ENCODE assay signal across 8 cellular contexts in genomic region chr21:45554477-45555175, GRCh38. TPM values are rescaled to one million over a fixed set of nuclear protein-coding genes. Genes with fewer than 3 reads are reported as not detected.
A peak's percentile ranks its signal among the peaks of the same experiment; 100 is the strongest.
DNase-seq lines count a peak whose midpoint lies in the region; ATAC-seq, FAIRE-seq and TF ChIP-seq lines count a peak whose summit lies in the region.

No MANE protein-coding gene starts in this region.

- DNase-seq in NCI-H345 (lab: John Stamatoyannopoulos, UW) (peak; percentile 69), coronary artery (ENCODE audit: low spot score) (no peak), HepG2 (ENCODE audit: low spot score) (peak; percentile 38)
- DNase-seq in activated CD4-positive, alpha-beta T cell treated with anti-CD3 and anti-CD28 coated beads, Interleukin-2, amount 50 U/mL, for 1 hour = peak; percentile 91
- peak; percentile 91 for DNase-seq in stimulated activated CD4-positive, alpha-beta T cell treated with anti-CD3 and anti-CD28 coated beads, Interleukin-4, amount 100 ng/mL, for 1 hour

- H3K4me1 ChIP-seq in ES-I3 (ENCODE audit: insufficient read depth, low read length) (peaks cover 22% of the 10 kb centered on the region), HepG2 (ENCODE audit: insufficient read depth, low read length) (peaks cover 33% of the 10 kb centered on the region)

- H3K79me2 ChIP-seq in HepG2 (ENCODE audit: insufficient read depth, low read length) = no peaks in the 10 kb centered on the region

- no peak overlapping the region for H2AFZ ChIP-seq in HepG2 (ENCODE audit: low read length)

- peaks cover 13 to 52% of the 10 kb centered on the region in 2 experiments for H3K27me3 ChIP-seq in HepG2 (ENCODE audit: control insufficient read depth in 1 of 2, insufficient read depth in 2 of 2, low read length in 2 of 2)

- H3K9ac ChIP-seq in ES-I3 (ENCODE audit: low read depth, low read length) (peak overlapping the region; percentile 61), HepG2 (ENCODE audit: insufficient read depth, low read depth, low read length) (peak overlapping the region; percentile 48)

- peak; percentile 71 for TF ChIP-seq CTCF in coronary artery (IDR thresholded peaks at IDR 0.05)
- TF ChIP-seq CTCF in HepG2 (CRISPR knock-in tag; IDR thresholded peaks at IDR 0.05) = peak; percentile 87

- under 1% methylated on average over 49 of the region's 53 CpGs for WGBS in HepG2 (ENCODE audit: low lambda C conversion rate)

- peak; percentile 57 for TF ChIP-seq RAD21 in HepG2 (CRISPR knock-in tag; IDR thresholded peaks at IDR 0.05)

- ATAC-seq in HG02763 (IDR thresholded peaks at IDR 0.05; ENCODE audit: unreplicated experiment) = peak; percentile 47
- ATAC-seq in HepG2 = peak; percentile 14
- ATAC-seq in GM18519 (IDR thresholded peaks at IDR 0.05; ENCODE audit: low FRiP score, unreplicated experiment) = no peak

- H3K36me3 ChIP-seq in ES-I3 (ENCODE audit: insufficient read depth, low read length) (no peaks in the 10 kb centered on the region), HepG2 (replicated peaks in 1 of 2; ENCODE audit: control insufficient read depth in 1 of 2, insufficient read depth in 2 of 2, low read length in 2 of 2) (no peaks in the 10 kb centered on the region)

- H4K20me1 ChIP-seq in HepG2 (ENCODE audit: insufficient read depth, low read length) = no peaks in the 10 kb centered on the region

- H3K27ac ChIP-seq in coronary artery (peak overlapping the region; percentile 37 to 70), HepG2 (ENCODE audit: extremely low read length, insufficient read depth, low read length) (peak overlapping the region; percentile 8)

- H3K9me3 ChIP-seq in ES-I3 (ENCODE audit: control insufficient read depth, insufficient read depth, low read length) (no peaks in the 10 kb centered on the region), HepG2 (ENCODE audit: low read length) (no peaks in the 10 kb centered on the region)

- no peak for TF ChIP-seq POLR2A in HepG2 (IDR thresholded peaks at IDR 0.05; ENCODE audit: insufficient read depth in 1 of 2, low read depth in 2 of 2, low read length in 2 of 2)

- FAIRE-seq in HepG2 (lab: Jason Lieb, UNC) = no peak

- H3K4me3 ChIP-seq in coronary artery = peak overlapping the region; percentile 72
- H3K4me3 ChIP-seq in HepG2 (replicated peaks in 1 of 3; ENCODE audit: insufficient read depth in 1 of 3, low read depth in 2 of 3, low read length in 3 of 3) = peak overlapping the region; percentile 61 to 71 (median 63)

- intact Hi-C loops in HepG2 (cut with micrococcal nuclease; ENCODE audit: unreplicated experiment) = no loop called here

- peak overlapping the region; percentile 95 for H3K4me2 ChIP-seq in HepG2 (ENCODE audit: low read depth, low read length)

- in situ Hi-C loops in HepG2 (cut with HindIII; ENCODE audit: extremely low pct_ligation_motif_present, low pct_unique_long_range_greater_than_20kb) = loop anchor here (5.0 kb wide), 2 partner anchors 43 to 268 kb away; no protein-coding TSS in a partner anchor

- CTCF ChIA-PET in HepG2 (lab: Yijun Ruan, JAX; ENCODE audit: low intra/inter-chr PET ratio, low total read pairs) = interaction anchor here (2.9 kb wide), 2 partner anchors 41 to 265 kb away, joined by 27 to 36 read pairs; no protein-coding TSS in a partner anchor

- TF ChIP-seq EP300 in HepG2 (IDR thresholded peaks at IDR 0.05; ENCODE audit: low read depth in 2 of 2, low read length in 2 of 2) (no peak), HepG2 (CRISPR knock-in tag; IDR thresholded peaks at IDR 0.05; ENCODE audit: borderline replicate concordance) (no peak)

- BruUV-seq in HepG2 (replicated peaks; lab: Mats Ljungman, UMichigan) = no TSS peak

- POLR2A ChIA-PET in HepG2 (lab: Yijun Ruan, JAX) = interaction anchor here (1.0 kb wide), 1 partner anchor 28 kb away, joined by 3 read pairs; no protein-coding TSS in a partner anchor

TF ChIP-seq in HepG2, 621 proteins besides CTCF, POLR2A, EP300 and RAD21 (continues in another document):
- TF ChIP-seq DMAP1 (CRISPR knock-in tag; IDR thresholded peaks at IDR 0.05) (0 out of 2 replicates have a peak, but pooled peaks have one; percentile 31), ZBTB7B (CRISPR knock-in tag; IDR thresholded peaks at IDR 0.05) (peak; percentile 55; the same call in 1 of the 2 replicates), ZNF124 (CRISPR knock-in tag; IDR thresholded peaks at IDR 0.05) (no peak), NCOR1 (IDR thresholded peaks at IDR 0.05; ENCODE audit: borderline replicate concordance, low read length) (no peak), MXD3 (CRISPR knock-in tag; IDR thresholded peaks at IDR 0.05) (0 out of 2 replicates have a peak, but pooled peaks have one; percentile 24), ZNF556 (CRISPR knock-in tag; IDR thresholded peaks at IDR 0.05; ENCODE audit: borderline replicate concordance) (0 out of 2 replicates have a peak, but pooled peaks have one; percentile 44), ZNF557 (CRISPR knock-in tag; IDR thresholded peaks at IDR 0.05) (no peak), BHLHE40 (IDR thresholded peaks at IDR 0.05; ENCODE audit: low read length) (no peak), KDM3A (CRISPR knock-in tag; IDR thresholded peaks at IDR 0.05; ENCODE audit: low read depth) (0 out of 2 replicates have a peak, but pooled peaks have one; percentile 72), MAX (IDR thresholded peaks at IDR 0.05) (peak; percentile 64; the same call in 1 of the 2 replicates), ZNF883 (CRISPR knock-in tag; IDR thresholded peaks at IDR 0.05; ENCODE audit: not compliant biosample characterization) (peak; percentile 28), FOXK1 (CRISPR knock-in tag; IDR thresholded peaks at IDR 0.05; ENCODE audit: borderline replicate concordance, low read depth) (peak; percentile 54; the same call in 1 of the 2 replicates), NCOA1 (CRISPR knock-in tag; IDR thresholded peaks at IDR 0.05) (no peak), RBM39 (IDR thresholded peaks at IDR 0.05; ENCODE audit: low read depth, low read length, poor library complexity, severe bottlenecking) (no peak), ZNF800 (CRISPR knock-in tag; IDR thresholded peaks at IDR 0.05) (peak; percentile 84), ZC3H4 (CRISPR knock-in tag; IDR thresholded peaks at IDR 0.05; ENCODE audit: borderline replicate concordance) (no peak), MAZ (IDR thresholded peaks at IDR 0.05; ENCODE audit: borderline replicate concordance, low read depth, low read length) (no peak), MAZ (CRISPR knock-in tag; IDR thresholded peaks at IDR 0.05; ENCODE audit: low read depth) (0 out of 2 replicates have a peak, but pooled peaks have one; percentile 47), MED1 (CRISPR knock-in tag; IDR thresholded peaks at IDR 0.05) (peak; percentile 55; the same call in 1 of the 2 replicates), HDAC1 (CRISPR knock-in tag; IDR thresholded peaks at IDR 0.05) (peak; percentile 62; the same call in 1 of the 2 replicates), TBL1XR1 (IDR thresholded peaks at IDR 0.05; ENCODE audit: borderline replicate concordance, low read length, partially characterized antibody) (no peak)

RNA-seq across cellular contexts. Expression of gene SLC19A1, which starts 12.4 kb away (rescaled TPM):
- total RNA-seq in HepG2 (2016; rRNA removed; fragmentation: Illumina TruSeq; extraction: Trizol) = 12.6 and 21.8 TPM in 2 replicates
- total RNA-seq in HepG2 (2016; cell fraction: cytosol; rRNA removed; fragmentation: Illumina TruSeq; extraction: Trizol; ENCODE audit: low read depth) = 4.8 and 5.6 TPM in 2 replicates
- 11.0 and 23.6 TPM in 2 replicates for total RNA-seq in HepG2 (2016; cell fraction: insoluble cytoplasmic fraction; rRNA removed; fragmentation: Illumina TruSeq; extraction: Trizol)
- 10.8 TPM in 2 replicates for total RNA-seq in HepG2 (2016; cell fraction: membrane; rRNA removed; fragmentation: Illumina TruSeq; extraction: Trizol)
- 21.2 and 27.4 TPM in 2 replicates for total RNA-seq in HepG2 (2016; cell fraction: nucleus; rRNA removed; fragmentation: Illumina TruSeq; extraction: Trizol)
- 23.0 and 31.0 TPM in 2 replicates for polyA plus RNA-seq in HepG2 (2011; rRNA removed)
- 14.5 and 24.7 TPM in 2 replicates for polyA plus RNA-seq in HepG2 (2011; cell fraction: cytosol; rRNA removed)
- polyA plus RNA-seq in HepG2 (2011; cell fraction: nucleus; rRNA removed) = 49.0 and 62.1 TPM in 2 replicates
- polyA plus RNA-seq in HepG2 (2012) = 18.0 and 36.8 TPM in 2 replicates
- polyA plus RNA-seq in HepG2 (2016; cell fraction: cytosol; fragmentation: Illumina TruSeq; extraction: Trizol; ENCODE audit: low read depth) = 3.7 and 4.0 TPM in 2 replicates
- polyA plus RNA-seq in HepG2 (2016; cell fraction: insoluble cytoplasmic fraction; fragmentation: Illumina TruSeq; extraction: Trizol; ENCODE audit: low read depth) = 11.1 and 13.0 TPM in 2 replicates
- polyA plus RNA-seq in HepG2 (2016; cell fraction: membrane; fragmentation: Illumina TruSeq; extraction: Trizol; ENCODE audit: low read depth) = 6.4 and 7.2 TPM in 2 replicates
- polyA plus RNA-seq in HepG2 (2016; cell fraction: nucleus; fragmentation: Illumina TruSeq; extraction: Trizol; ENCODE audit: insufficient read depth, low read depth) = 44.5 and 46.0 TPM in 2 replicates
- 42.0 and 128 TPM in 2 replicates for polyA minus RNA-seq in HepG2 (2011; rRNA and poly(A)+ RNA removed; ENCODE audit: low replicate concordance)
- polyA minus RNA-seq in HepG2 (2011; cell fraction: cytosol; rRNA and poly(A)+ RNA removed) = 32.2 and 34.4 TPM in 2 replicates
- polyA minus RNA-seq in HepG2 (2011; cell fraction: nucleus; rRNA and poly(A)+ RNA removed) = 12.2 and 14.7 TPM in 2 replicates
